1 cellular context compared by ENCODE assay signal in the genomic region with DNA sequence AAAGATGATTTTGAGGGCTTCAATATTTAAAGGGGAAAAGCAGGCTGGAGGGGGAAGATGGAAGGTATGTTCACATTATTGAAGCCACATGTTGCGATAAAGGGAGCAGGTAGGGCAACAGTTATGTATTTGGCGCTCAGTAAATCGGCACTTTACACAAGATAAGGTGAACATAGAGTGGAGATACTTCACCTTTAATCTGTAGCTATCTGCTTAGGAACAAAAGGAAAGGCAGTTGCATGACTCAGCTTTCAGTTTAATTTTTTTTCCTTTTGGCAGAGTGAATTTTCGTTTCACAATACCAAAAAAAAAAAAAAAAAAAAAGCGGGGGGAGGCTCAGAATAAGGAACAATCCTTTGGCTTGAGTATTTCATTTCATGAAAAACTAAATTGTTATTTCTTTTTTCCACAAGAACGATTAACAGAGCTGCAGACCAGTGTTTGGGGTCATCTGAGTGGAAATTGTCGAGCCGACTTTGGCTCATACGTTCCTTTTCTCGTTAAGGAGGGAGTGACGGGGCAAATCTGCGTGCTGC.
TF ChIP-seq lines count a peak whose summit lies in the region.

No MANE protein-coding gene starts in this region.

TF ChIP-seq in K562, 482 proteins besides CTCF, POLR2A, EP300 and RAD21 (continued from another document and continues in another):
- TF ChIP-seq, protein P1, sequence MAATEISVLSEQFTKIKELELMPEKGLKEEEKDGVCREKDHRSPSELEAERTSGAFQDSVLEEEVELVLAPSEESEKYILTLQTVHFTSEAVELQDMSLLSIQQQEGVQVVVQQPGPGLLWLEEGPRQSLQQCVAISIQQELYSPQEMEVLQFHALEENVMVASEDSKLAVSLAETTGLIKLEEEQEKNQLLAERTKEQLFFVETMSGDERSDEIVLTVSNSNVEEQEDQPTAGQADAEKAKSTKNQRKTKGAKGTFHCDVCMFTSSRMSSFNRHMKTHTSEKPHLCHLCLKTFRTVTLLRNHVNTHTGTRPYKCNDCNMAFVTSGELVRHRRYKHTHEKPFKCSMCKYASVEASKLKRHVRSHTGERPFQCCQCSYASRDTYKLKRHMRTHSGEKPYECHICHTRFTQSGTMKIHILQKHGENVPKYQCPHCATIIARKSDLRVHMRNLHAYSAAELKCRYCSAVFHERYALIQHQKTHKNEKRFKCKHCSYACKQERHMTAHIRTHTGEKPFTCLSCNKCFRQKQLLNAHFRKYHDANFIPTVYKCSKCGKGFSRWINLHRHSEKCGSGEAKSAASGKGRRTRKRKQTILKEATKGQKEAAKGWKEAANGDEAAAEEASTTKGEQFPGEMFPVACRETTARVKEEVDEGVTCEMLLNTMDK (IDR thresholded peaks at IDR 0.05; ENCODE audit: borderline replicate concordance, insufficient read depth, low read depth, low read length, poor library complexity, severe bottlenecking), result no peak
- TF ChIP-seq, protein P2, sequence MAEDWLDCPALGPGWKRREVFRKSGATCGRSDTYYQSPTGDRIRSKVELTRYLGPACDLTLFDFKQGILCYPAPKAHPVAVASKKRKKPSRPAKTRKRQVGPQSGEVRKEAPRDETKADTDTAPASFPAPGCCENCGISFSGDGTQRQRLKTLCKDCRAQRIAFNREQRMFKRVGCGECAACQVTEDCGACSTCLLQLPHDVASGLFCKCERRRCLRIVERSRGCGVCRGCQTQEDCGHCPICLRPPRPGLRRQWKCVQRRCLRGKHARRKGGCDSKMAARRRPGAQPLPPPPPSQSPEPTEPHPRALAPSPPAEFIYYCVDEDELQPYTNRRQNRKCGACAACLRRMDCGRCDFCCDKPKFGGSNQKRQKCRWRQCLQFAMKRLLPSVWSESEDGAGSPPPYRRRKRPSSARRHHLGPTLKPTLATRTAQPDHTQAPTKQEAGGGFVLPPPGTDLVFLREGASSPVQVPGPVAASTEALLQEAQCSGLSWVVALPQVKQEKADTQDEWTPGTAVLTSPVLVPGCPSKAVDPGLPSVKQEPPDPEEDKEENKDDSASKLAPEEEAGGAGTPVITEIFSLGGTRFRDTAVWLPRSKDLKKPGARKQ (CRISPR knock-in tag; IDR thresholded peaks at IDR 0.05), result peak; percentile 97
- TF ChIP-seq NR4A1 (CRISPR knock-in tag; IDR thresholded peaks at IDR 0.05), result no peak
- no peak for TF ChIP-seq NR4A1 (tag; IDR thresholded peaks at IDR 0.05)
- TF ChIP-seq TBL1XR1 (IDR thresholded peaks at IDR 0.05; ENCODE audit: low read length in 2 of 2), result no peak
- no peak; the same call in 1 of the 2 replicates for TF ChIP-seq SMARCC2 (IDR thresholded peaks at IDR 0.05; ENCODE audit: low read depth)
- TF ChIP-seq HLTF (IDR thresholded peaks at IDR 0.05), result no peak
- peak; percentile 65 for TF ChIP-seq BRD9 (IDR thresholded peaks at IDR 0.05; ENCODE audit: low read depth, partially characterized antibody)
- no peak for TF ChIP-seq LARP7 (IDR thresholded peaks at IDR 0.05)
- no peak for TF ChIP-seq ELF1 (tag; IDR thresholded peaks at IDR 0.05)
- peak; percentile 80; the same call in 1 of the 2 replicates for TF ChIP-seq DPF2 (IDR thresholded peaks at IDR 0.05)
- TF ChIP-seq CBX5 (IDR thresholded peaks at IDR 0.05; ENCODE audit: borderline replicate concordance, low read depth), result no peak
- TF ChIP-seq MAFG (tag; conservative IDR thresholded peaks at IDR 0.05), result peak; percentile 92
- peak; percentile 23; the same call in 1 of the 2 replicates for TF ChIP-seq ZNF354B (CRISPR knock-in tag; IDR thresholded peaks at IDR 0.05)
- no peak for TF ChIP-seq ZNF274 (IDR thresholded peaks at IDR 0.05; ENCODE audit: borderline replicate concordance, low read depth, low read length)
- no peak for TF ChIP-seq FOXA3 (CRISPR knock-in tag; conservative IDR thresholded peaks at IDR 0.05 in 1 of 2, IDR thresholded peaks at IDR 0.05 in 1 of 2)
- TF ChIP-seq KDM1A (IDR thresholded peaks at IDR 0.05), result peak; percentile 22 to 44; a peak in 1 of 4 replicates
- peak; percentile 83 for TF ChIP-seq SOX6 (IDR thresholded peaks at IDR 0.05)
- 0 out of 2 replicates have a peak, but pooled peaks have one; percentile 38 for TF ChIP-seq ZNF586 (CRISPR knock-in tag; conservative IDR thresholded peaks at IDR 0.05)
- TF ChIP-seq, protein P3, sequence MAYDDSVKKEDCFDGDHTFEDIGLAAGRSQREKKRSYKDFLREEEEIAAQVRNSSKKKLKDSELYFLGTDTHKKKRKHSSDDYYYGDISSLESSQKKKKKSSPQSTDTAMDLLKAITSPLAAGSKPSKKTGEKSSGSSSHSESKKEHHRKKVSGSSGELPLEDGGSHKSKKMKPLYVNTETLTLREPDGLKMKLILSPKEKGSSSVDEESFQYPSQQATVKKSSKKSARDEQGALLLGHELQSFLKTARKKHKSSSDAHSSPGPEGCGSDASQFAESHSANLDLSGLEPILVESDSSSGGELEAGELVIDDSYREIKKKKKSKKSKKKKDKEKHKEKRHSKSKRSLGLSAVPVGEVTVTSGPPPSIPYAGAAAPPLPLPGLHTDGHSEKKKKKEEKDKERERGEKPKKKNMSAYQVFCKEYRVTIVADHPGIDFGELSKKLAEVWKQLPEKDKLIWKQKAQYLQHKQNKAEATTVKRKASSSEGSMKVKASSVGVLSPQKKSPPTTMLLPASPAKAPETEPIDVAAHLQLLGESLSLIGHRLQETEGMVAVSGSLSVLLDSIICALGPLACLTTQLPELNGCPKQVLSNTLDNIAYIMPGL (CRISPR knock-in tag; IDR thresholded peaks at IDR 0.05), result 0 out of 2 replicates have a peak, but pooled peaks have one; percentile 1
- TF ChIP-seq, protein P4, sequence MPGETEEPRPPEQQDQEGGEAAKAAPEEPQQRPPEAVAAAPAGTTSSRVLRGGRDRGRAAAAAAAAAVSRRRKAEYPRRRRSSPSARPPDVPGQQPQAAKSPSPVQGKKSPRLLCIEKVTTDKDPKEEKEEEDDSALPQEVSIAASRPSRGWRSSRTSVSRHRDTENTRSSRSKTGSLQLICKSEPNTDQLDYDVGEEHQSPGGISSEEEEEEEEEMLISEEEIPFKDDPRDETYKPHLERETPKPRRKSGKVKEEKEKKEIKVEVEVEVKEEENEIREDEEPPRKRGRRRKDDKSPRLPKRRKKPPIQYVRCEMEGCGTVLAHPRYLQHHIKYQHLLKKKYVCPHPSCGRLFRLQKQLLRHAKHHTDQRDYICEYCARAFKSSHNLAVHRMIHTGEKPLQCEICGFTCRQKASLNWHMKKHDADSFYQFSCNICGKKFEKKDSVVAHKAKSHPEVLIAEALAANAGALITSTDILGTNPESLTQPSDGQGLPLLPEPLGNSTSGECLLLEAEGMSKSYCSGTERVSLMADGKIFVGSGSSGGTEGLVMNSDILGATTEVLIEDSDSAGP (CRISPR knock-in tag; IDR thresholded peaks at IDR 0.05), result peak; percentile 74; the same call in 1 of the 2 replicates
- TF ChIP-seq, protein P5, sequence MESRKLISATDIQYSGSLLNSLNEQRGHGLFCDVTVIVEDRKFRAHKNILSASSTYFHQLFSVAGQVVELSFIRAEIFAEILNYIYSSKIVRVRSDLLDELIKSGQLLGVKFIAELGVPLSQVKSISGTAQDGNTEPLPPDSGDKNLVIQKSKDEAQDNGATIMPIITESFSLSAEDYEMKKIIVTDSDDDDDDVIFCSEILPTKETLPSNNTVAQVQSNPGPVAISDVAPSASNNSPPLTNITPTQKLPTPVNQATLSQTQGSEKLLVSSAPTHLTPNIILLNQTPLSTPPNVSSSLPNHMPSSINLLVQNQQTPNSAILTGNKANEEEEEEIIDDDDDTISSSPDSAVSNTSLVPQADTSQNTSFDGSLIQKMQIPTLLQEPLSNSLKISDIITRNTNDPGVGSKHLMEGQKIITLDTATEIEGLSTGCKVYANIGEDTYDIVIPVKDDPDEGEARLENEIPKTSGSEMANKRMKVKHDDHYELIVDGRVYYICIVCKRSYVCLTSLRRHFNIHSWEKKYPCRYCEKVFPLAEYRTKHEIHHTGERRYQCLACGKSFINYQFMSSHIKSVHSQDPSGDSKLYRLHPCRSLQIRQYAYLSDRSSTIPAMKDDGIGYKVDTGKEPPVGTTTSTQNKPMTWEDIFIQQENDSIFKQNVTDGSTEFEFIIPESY (CRISPR knock-in tag; IDR thresholded peaks at IDR 0.05), result no peak
- no peak for TF ChIP-seq GABPB1 (CRISPR knock-in tag; IDR thresholded peaks at IDR 0.05)
- TF ChIP-seq ZNF644 (tag; IDR thresholded peaks at IDR 0.05; ENCODE audit: low read depth), result 0 out of 2 replicates have a peak, but pooled peaks have one; percentile 42
- TF ChIP-seq GTF2E2 (tag; IDR thresholded peaks at IDR 0.05), result peak; percentile 85
- TF ChIP-seq, protein P6, sequence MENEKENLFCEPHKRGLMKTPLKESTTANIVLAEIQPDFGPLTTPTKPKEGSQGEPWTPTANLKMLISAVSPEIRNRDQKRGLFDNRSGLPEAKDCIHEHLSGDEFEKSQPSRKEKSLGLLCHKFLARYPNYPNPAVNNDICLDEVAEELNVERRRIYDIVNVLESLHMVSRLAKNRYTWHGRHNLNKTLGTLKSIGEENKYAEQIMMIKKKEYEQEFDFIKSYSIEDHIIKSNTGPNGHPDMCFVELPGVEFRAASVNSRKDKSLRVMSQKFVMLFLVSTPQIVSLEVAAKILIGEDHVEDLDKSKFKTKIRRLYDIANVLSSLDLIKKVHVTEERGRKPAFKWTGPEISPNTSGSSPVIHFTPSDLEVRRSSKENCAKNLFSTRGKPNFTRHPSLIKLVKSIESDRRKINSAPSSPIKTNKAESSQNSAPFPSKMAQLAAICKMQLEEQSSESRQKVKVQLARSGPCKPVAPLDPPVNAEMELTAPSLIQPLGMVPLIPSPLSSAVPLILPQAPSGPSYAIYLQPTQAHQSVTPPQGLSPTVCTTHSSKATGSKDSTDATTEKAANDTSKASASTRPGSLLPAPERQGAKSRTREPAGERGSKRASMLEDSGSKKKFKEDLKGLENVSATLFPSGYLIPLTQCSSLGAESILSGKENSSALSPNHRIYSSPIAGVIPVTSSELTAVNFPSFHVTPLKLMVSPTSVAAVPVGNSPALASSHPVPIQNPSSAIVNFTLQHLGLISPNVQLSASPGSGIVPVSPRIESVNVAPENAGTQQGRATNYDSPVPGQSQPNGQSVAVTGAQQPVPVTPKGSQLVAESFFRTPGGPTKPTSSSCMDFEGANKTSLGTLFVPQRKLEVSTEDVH (IDR thresholded peaks at IDR 0.05; ENCODE audit: low read depth, partially characterized antibody), result no peak
- no peak for TF ChIP-seq CBX8 (IDR thresholded peaks at IDR 0.05; ENCODE audit: borderline replicate concordance, extremely low read depth, low read depth, low read length, poor library complexity, severe bottlenecking)
- TF ChIP-seq ZC3H4 (CRISPR knock-in tag; IDR thresholded peaks at IDR 0.05; ENCODE audit: borderline replicate concordance), result no peak
- TF ChIP-seq SMARCA4 (IDR thresholded peaks at IDR 0.05), result peak; percentile 81
- TF ChIP-seq, protein P7, sequence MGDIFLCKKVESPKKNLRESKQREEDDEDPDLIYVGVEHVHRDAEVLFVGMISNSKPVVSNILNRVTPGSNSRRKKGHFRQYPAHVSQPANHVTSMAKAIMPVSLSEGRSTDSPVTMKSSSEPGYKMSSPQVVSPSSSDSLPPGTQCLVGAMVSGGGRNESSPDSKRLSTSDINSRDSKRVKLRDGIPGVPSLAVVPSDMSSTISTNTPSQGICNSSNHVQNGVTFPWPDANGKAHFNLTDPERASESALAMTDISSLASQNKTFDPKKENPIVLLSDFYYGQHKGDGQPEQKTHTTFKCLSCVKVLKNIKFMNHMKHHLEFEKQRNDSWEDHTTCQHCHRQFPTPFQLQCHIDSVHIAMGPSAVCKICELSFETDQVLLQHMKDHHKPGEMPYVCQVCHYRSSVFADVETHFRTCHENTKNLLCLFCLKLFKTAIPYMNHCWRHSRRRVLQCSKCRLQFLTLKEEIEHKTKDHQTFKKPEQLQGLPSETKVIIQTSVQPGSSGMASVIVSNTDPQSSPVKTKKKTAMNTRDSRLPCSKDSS (IDR thresholded peaks at IDR 0.05; ENCODE audit: low read depth, partially characterized antibody), result no peak
- no peak for TF ChIP-seq GTF2F1 (IDR thresholded peaks at IDR 0.05; ENCODE audit: low read depth, low read length)
- no peak for TF ChIP-seq TCF7 (IDR thresholded peaks at IDR 0.05; ENCODE audit: borderline replicate concordance)
- TF ChIP-seq CBFA2T3 (IDR thresholded peaks at IDR 0.05), result peak; percentile 68
- TF ChIP-seq, protein P8, sequence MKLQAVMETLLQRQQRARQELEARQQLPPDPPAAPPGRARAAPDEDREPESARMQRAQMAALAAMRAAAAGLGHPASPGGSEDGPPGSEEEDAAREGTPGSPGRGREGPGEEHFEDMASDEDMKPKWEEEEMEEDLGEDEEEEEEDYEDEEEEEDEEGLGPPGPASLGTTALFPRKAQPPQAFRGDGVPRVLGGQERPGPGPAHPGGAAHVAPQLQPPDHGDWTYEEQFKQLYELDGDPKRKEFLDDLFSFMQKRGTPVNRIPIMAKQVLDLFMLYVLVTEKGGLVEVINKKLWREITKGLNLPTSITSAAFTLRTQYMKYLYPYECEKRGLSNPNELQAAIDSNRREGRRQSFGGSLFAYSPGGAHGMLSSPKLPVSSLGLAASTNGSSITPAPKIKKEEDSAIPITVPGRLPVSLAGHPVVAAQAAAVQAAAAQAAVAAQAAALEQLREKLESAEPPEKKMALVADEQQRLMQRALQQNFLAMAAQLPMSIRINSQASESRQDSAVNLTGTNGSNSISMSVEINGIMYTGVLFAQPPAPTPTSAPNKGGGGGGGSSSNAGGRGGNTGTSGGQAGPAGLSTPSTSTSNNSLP (IDR thresholded peaks at IDR 0.05; ENCODE audit: borderline replicate concordance, low read depth, low read length), result 0 out of 2 replicates have a peak, but pooled peaks have one; percentile 7
- 0 out of 2 replicates have a peak, but pooled peaks have one; percentile 15 for TF ChIP-seq TAL1 (IDR thresholded peaks at IDR 0.05)
- TF ChIP-seq, protein P9, sequence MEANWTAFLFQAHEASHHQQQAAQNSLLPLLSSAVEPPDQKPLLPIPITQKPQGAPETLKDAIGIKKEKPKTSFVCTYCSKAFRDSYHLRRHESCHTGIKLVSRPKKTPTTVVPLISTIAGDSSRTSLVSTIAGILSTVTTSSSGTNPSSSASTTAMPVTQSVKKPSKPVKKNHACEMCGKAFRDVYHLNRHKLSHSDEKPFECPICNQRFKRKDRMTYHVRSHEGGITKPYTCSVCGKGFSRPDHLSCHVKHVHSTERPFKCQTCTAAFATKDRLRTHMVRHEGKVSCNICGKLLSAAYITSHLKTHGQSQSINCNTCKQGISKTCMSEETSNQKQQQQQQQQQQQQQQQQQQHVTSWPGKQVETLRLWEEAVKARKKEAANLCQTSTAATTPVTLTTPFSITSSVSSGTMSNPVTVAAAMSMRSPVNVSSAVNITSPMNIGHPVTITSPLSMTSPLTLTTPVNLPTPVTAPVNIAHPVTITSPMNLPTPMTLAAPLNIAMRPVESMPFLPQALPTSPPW (CRISPR knock-in tag; IDR thresholded peaks at IDR 0.05), result peak; percentile 88
- TF ChIP-seq, protein P10, sequence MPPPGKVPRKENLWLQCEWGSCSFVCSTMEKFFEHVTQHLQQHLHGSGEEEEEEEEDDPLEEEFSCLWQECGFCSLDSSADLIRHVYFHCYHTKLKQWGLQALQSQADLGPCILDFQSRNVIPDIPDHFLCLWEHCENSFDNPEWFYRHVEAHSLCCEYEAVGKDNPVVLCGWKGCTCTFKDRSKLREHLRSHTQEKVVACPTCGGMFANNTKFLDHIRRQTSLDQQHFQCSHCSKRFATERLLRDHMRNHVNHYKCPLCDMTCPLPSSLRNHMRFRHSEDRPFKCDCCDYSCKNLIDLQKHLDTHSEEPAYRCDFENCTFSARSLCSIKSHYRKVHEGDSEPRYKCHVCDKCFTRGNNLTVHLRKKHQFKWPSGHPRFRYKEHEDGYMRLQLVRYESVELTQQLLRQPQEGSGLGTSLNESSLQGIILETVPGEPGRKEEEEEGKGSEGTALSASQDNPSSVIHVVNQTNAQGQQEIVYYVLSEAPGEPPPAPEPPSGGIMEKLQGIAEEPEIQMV (tag; conservative IDR thresholded peaks at IDR 0.05; ENCODE audit: low read depth), result peak; percentile 27; the same call in 1 of the 2 replicates
- no peak for TF ChIP-seq RAD51 (IDR thresholded peaks at IDR 0.05; ENCODE audit: borderline replicate concordance, low read depth)
- TF ChIP-seq FOSL1 (tag; conservative IDR thresholded peaks at IDR 0.05), result peak; percentile 80
- peak; percentile 80 for TF ChIP-seq MAFF (IDR thresholded peaks at IDR 0.05; ENCODE audit: low read length)
- TF ChIP-seq KLF13 (tag; IDR thresholded peaks at IDR 0.05; ENCODE audit: borderline replicate concordance, low read depth), result no peak
- TF ChIP-seq ZNF316 (IDR thresholded peaks at IDR 0.05), result peak; percentile 78
- no peak for TF ChIP-seq SLC30A9 (CRISPR knock-in tag; IDR thresholded peaks at IDR 0.05)
